25 cellular contexts compared by ENCODE assay signal in genomic region chr16:72901012-72901411, GRCh38.
"Had no signal": no experiment of that assay in that cellular context is flagged by ENCODE, and none has a peak within 500 bp of the region (broad histone marks: within the 10 kb centered on the region; RNA-seq: fewer than 3 reads in every experiment).

No MANE protein-coding gene starts in this region.

- H3K9me3 ChIP-seq: gastrocnemius medialis, left ventricle myocardium inferior, mucosa of descending colon, neutrophil, right lobe of liver, testis had no signal

- H3K4me3 ChIP-seq: gastrocnemius medialis, left ventricle myocardium inferior, mucosa of descending colon, right lobe of liver, testis had no signal

- H3K27me3 ChIP-seq: brain microvascular endothelial cell, gastrocnemius medialis, neutrophil, right lobe of liver, testis had no signal

- H3K27ac ChIP-seq: brain microvascular endothelial cell, gastrocnemius medialis, left ventricle myocardium inferior, neutrophil, right lobe of liver, testis had no signal

- H3K36me3 ChIP-seq: brain microvascular endothelial cell, gastrocnemius medialis, left ventricle myocardium inferior, neutrophil, right lobe of liver had no signal

- DNase-seq: activated CD4-positive, alpha-beta memory T cell treated with anti-CD3 and anti-CD28 coated beads, Interleukin-2, amount 10 ng/mL, durations not matched to agents 7 days and 5 days; activated CD4-positive, alpha-beta T cell treated with anti-CD3 and anti-CD28 coated beads, Interleukin-2, amount 10 ng/mL, durations not matched to agents 24 days and 14 days; activated CD4-positive, CD25-positive, alpha-beta regulatory T cell treated with anti-CD3 and anti-CD28 coated beads, Interleukin-2, amount 50 U/mL, for 72 hours; activated CD8-positive, alpha-beta memory T cell treated with anti-CD3 and anti-CD28 coated beads, Interleukin-2, amount 50 U/mL, for 48 hours; activated gamma-delta T cell; activated naive CD4-positive, alpha-beta T cell treated with anti-CD3 and anti-CD28 coated beads, Interleukin-2, amount 10 ng/mL, durations not matched to agents 7 days and 5 days; activated naive CD8-positive, alpha-beta T cell treated with anti-CD3 and anti-CD28 coated beads, Interleukin-2, amount 10 ng/mL, durations not matched to agents 7 days and 5 days; activated T-cell treated with anti-CD3 and anti-CD28 coated beads, Interleukin-2, amount 50 U/mL, for 24 hours; amniotic stem cell; brain microvascular endothelial cell; cortex of kidney; effector memory CD8-positive, alpha-beta T cell; erythroblast; gastrocnemius medialis; glutamatergic neuron; left ventricle myocardium inferior; mucosa of descending colon; right lobe of liver; stimulated activated CD4-positive, alpha-beta T cell treated with anti-CD3 and anti-CD28 coated beads, Interleukin-2, amount 100 ng/mL, for 48 hours; stimulated activated naive CD8-positive, alpha-beta T cell treated with anti-CD3 and anti-CD28 coated beads, Interleukin-15, Interleukin-2, amounts not matched to agents 100 U/mL and 50 U/mL, for 24 hours; T1000; testis; trophoblast cell had no signal

- ATAC-seq: effector memory CD8-positive, alpha-beta T cell; gastrocnemius medialis; mucosa of descending colon; natural killer cell treated with Interleukin-12 subunit alpha and Interleukin-12 subunit beta and Interleukin-15 and Interleukin-18, amount 100 ng/mL, for 72 hours; right lobe of liver; stimulated activated naive CD8-positive, alpha-beta T cell treated with anti-CD3 and anti-CD28 coated beads, Interleukin-15, Interleukin-2, amounts not matched to agents 100 U/mL and 50 U/mL, for 24 hours had no signal
